Comparison of ENCODE assay signal across 8 cellular contexts in genomic region chr16:69105501-69106361, GRCh38. TPM values are rescaled to one million over a fixed set of nuclear protein-coding genes. Genes with fewer than 3 reads are reported as not detected.
DNase-seq lines count a peak whose midpoint lies in the region; ATAC-seq and TF ChIP-seq lines count a peak whose summit lies in the region.

Gene HAS3, plus strand, starts transcription at chr16:69105653. Its CDS starts 3,743 bp downstream, at chr16:69109396.

- H4K20me1 ChIP-seq in IMR-90 (ENCODE audit: insufficient read depth, low read length), result peaks cover 16% of the 10 kb centered on the region

- no peak within 1 kb of the TSS for H4K8ac ChIP-seq in IMR-90 (ENCODE audit: low read depth in 2 of 2, low read length in 2 of 2)

- peak; percentile 62 for TF ChIP-seq POLR2A in IMR-90 (IDR thresholded peaks at IDR 0.05; ENCODE audit: low read depth, low read length)

- H3K9me3 Mint-ChIP-seq in chondrocyte (ENCODE audit: low read depth), result no peaks in the 10 kb centered on the region

- peak; percentile 36 for TF ChIP-seq CTCF in IMR-90 (conservative IDR thresholded peaks at IDR 0.05; ENCODE audit: low read depth, low read length)
- peak; percentile 74 for TF ChIP-seq CTCF in chondrocyte (IDR thresholded peaks at IDR 0.05)

- in situ Hi-C loops in IMR-90 (cut with MboI; ENCODE audit: low sequenced_read_pairs), result no loop called here

- H3K36me3 Mint-ChIP-seq in chondrocyte (ENCODE audit: low read depth), result peaks cover 3% of the 10 kb centered on the region

- H3K18ac ChIP-seq in IMR-90 (ENCODE audit: low read depth, low read length), result no peak within 1 kb of the TSS

- peaks cover 7% of the 10 kb centered on the region; the same call in 1 of the 2 replicates for H3K4me1 ChIP-seq in IMR-90 (ENCODE audit: control insufficient read depth, insufficient read depth, low read length)

- peak; percentile 57 for DNase-seq in NCI-H345 (lab: John Stamatoyannopoulos, UW)
- DNase-seq in NCI-H345 treated with DMSO at 0.1 percent for 48 hours (lab: John Stamatoyannopoulos, UW; ENCODE audit: unreplicated experiment), result no peak
- DNase-seq in IMR-90, result peak; percentile 48
- DNase-seq in chondrocyte (ENCODE audit: low spot score), result peak; percentile 91
- peak; percentile 69 for DNase-seq in kidney glomerular epithelial cell (lab: John Stamatoyannopoulos, UW)
- DNase-seq in stimulated activated CD4-positive, alpha-beta T cell treated with anti-CD3 and anti-CD28 coated beads, Interleukin-12 subunit alpha, Interleukin-12 subunit beta, amount 100 ng/mL, for 4 hours, result peak; percentile 25

- POLR2A ChIA-PET in IMR-90 (lab: Charles Lee; ENCODE audit: unreplicated experiment), result no interaction called here

- H3K27ac Mint-ChIP-seq in chondrocyte (ENCODE audit: unreplicated experiment), result peak within 1 kb of the TSS; percentile 78

- H3K4ac ChIP-seq in IMR-90 (ENCODE audit: low read depth, low read length), result no peak within 1 kb of the TSS

- intact Hi-C loops in IMR-90 (cut with micrococcal nuclease), result loop anchor here (1.0 kb wide), 1 partner anchor 203 kb away; no protein-coding TSS in a partner anchor

- H3K27me3 Mint-ChIP-seq in chondrocyte (ENCODE audit: low read depth), result no peaks in the 10 kb centered on the region

- peak within 1 kb of the TSS; percentile 41 for H3K23ac ChIP-seq in IMR-90 (ENCODE audit: low read depth, low read length)

- no peak within 1 kb of the TSS; the same call in 1 of the 2 replicates for H3K14ac ChIP-seq in IMR-90 (replicated peaks; ENCODE audit: low read depth, low read length)

- H3K9me3 ChIP-seq in IMR-90 (ENCODE audit: control insufficient read depth, insufficient read depth, low read length), result no peaks in the 10 kb centered on the region

- dilution Hi-C loops in IMR-90 (cut with HindIII; ENCODE audit: low sequenced_read_pairs, unreplicated experiment), result no loop called here

- TF ChIP-seq RAD21 in IMR-90 (IDR thresholded peaks at IDR 0.05; ENCODE audit: low read length), result peak; percentile 41

- peak within 1 kb of the TSS; percentile 82 for H3K4me3 Mint-ChIP-seq in chondrocyte (ENCODE audit: unreplicated experiment)

- H3K79me1 ChIP-seq in IMR-90 (ENCODE audit: low read depth in 1 of 2, low read length in 2 of 2), result no peaks in the 10 kb centered on the region; a peak in 1 of 4 replicates

- WGBS in IMR-90 (ENCODE audit: extremely low coverage in 2 of 2, insufficient read length in 1 of 2), 2 experiments, result 3% methylated on average over 42 of the region's 80 CpGs; no CpG with 5 or more reads in 1 of the 2 experiments

- H3K4me1 Mint-ChIP-seq in chondrocyte (ENCODE audit: low read depth), result peaks cover 22% of the 10 kb centered on the region

- H2AK5ac ChIP-seq in IMR-90 (ENCODE audit: low read depth, low read length), result peak within 1 kb of the TSS; percentile 40; the same call in 1 of the 2 replicates

- no peak within 1 kb of the TSS for H2BK5ac ChIP-seq in IMR-90 (ENCODE audit: low read depth, low read length, poor library complexity, severe bottlenecking)

- no peak within 1 kb of the TSS for H3K27ac ChIP-seq in IMR-90 (ENCODE audit: insufficient read depth, low read length)

- peak within 1 kb of the TSS; percentile 81 for H2AK9ac ChIP-seq in IMR-90 (replicated peaks; ENCODE audit: low read depth, low read length, poor library complexity)

- no peak within 1 kb of the TSS for H4K5ac ChIP-seq in IMR-90 (ENCODE audit: low read depth, low read length)

- ATAC-seq in IMR-90 (ENCODE audit: low read depth), result peak; percentile 90
- ATAC-seq in SK-N-SH treated with all-trans-retinoic acid at 6 μM for 48 hours, result peak; percentile 83
- no peak for ATAC-seq in GM21528 (IDR thresholded peaks at IDR 0.05; ENCODE audit: low FRiP score, unreplicated experiment)

- peak within 1 kb of the TSS; percentile 93 for H3K4me2 ChIP-seq in IMR-90 (ENCODE audit: low read depth, low read length)

- H2AFZ ChIP-seq in IMR-90 (replicated peaks; ENCODE audit: low read length, poor library complexity), result peak within 1 kb of the TSS; percentile 89

- H2BK120ac ChIP-seq in IMR-90 (ENCODE audit: low read depth, low read length), result no peak within 1 kb of the TSS

- H3K56ac ChIP-seq in IMR-90 (ENCODE audit: extremely low read depth, insufficient read depth, low read length), result no peak within 1 kb of the TSS

- H3K9ac ChIP-seq in IMR-90 (ENCODE audit: low read depth, low read length), result no peak within 1 kb of the TSS; the same call in 1 of the 2 replicates

- no peaks in the 10 kb centered on the region for H3K27me3 ChIP-seq in IMR-90 (ENCODE audit: control insufficient read depth, insufficient read depth, low read length)

- H2BK15ac ChIP-seq in IMR-90 (ENCODE audit: low read depth, low read length), result no peak within 1 kb of the TSS

- peaks cover 3% of the 10 kb centered on the region for H3K9me1 ChIP-seq in IMR-90 (ENCODE audit: insufficient read depth, low read length)

- 0 out of 2 replicates have a peak within 1 kb of the TSS, but pooled peaks have one; percentile 10 for H4K91ac ChIP-seq in IMR-90 (ENCODE audit: insufficient read depth, low read depth, low read length)

- no peak within 1 kb of the TSS for H2BK20ac ChIP-seq in IMR-90 (ENCODE audit: low read depth, low read length)

- BruUV-seq in IMR-90 (replicated peaks; lab: Mats Ljungman, UMichigan), result no TSS peak

- peak within 1 kb of the TSS; percentile 60 for H3K4me3 ChIP-seq in IMR-90 (ENCODE audit: insufficient read depth, low read depth, low read length)

- CTCF ChIA-PET in IMR-90 (lab: Yijun Ruan, JAX), result interaction anchor here (0.6 to 1.3 kb wide), 4 partner anchors 203 to 260 kb away, joined by 3 to 7 read pairs (median 4); no protein-coding TSS in a partner anchor

- H3K36me3 ChIP-seq in IMR-90 (ENCODE audit: control insufficient read depth, insufficient read depth, low read length), result peaks cover 9% of the 10 kb centered on the region; the same call in 1 of the 2 replicates

TF ChIP-seq in IMR-90, 13 proteins besides CTCF, POLR2A, EP300 and RAD21:
- TF ChIP-seq ELK1 (IDR thresholded peaks at IDR 0.05; ENCODE audit: borderline replicate concordance, low read depth, low read length) (no peak), SMC3 (IDR thresholded peaks at IDR 0.05; ENCODE audit: low read depth, low read length) (0 out of 2 replicates have a peak, but pooled peaks have one; percentile 19)

TF ChIP-seq in SK-N-SH treated with all-trans-retinoic acid at 6 μM for 48 hours, 23 proteins besides CTCF, POLR2A, EP300 and RAD21 (continues in another document):
- no peak for TF ChIP-seq ISL1 (CRISPR knock-in tag; IDR thresholded peaks at IDR 0.05)
- no peak for TF ChIP-seq BACH2 (CRISPR knock-in tag; IDR thresholded peaks at IDR 0.05; ENCODE audit: borderline replicate concordance)
- TF ChIP-seq GLIS3 (CRISPR knock-in tag; IDR thresholded peaks at IDR 0.05), result no peak
- TF ChIP-seq ZNF565 (CRISPR knock-in tag; conservative IDR thresholded peaks at IDR 0.05; ENCODE audit: low read depth), result no peak
- TF ChIP-seq TSHZ2 (CRISPR knock-in tag; IDR thresholded peaks at IDR 0.05), result no peak
- TF ChIP-seq ZNF70 (CRISPR knock-in tag; IDR thresholded peaks at IDR 0.05), result no peak
- TF ChIP-seq CREB5 (CRISPR knock-in tag; IDR thresholded peaks at IDR 0.05; ENCODE audit: low read depth), result no peak

RNA-seq across cellular contexts. Expression of gene HAS3, which starts in this region (rescaled TPM):
- total RNA-seq in IMR-90 (2012; rRNA removed) (0.28 and 0.36 TPM in 2 replicates), chondrocyte (0.92 to 1.5 TPM (median 1.4 TPM) in 3 replicates)
- polyA plus RNA-seq in IMR-90 (2012; rRNA removed), result 0.73 and 0.97 TPM in 2 replicates
- 0.37 and 0.90 TPM in 2 replicates for polyA plus RNA-seq in IMR-90 (2012; cell fraction: cytosol; rRNA removed)
- polyA plus RNA-seq in IMR-90 (2012; cell fraction: nucleus; rRNA removed; ENCODE audit: low replicate concordance), result 2.4 and 3.3 TPM in 2 replicates
